In genomic region chr4:173277340-173277739, GRCh38 we compare ENCODE assay signal across 35 cellular contexts.
"Had no signal": no experiment of that assay in that cellular context is flagged by ENCODE, and none has a peak within 500 bp of the region (broad histone marks: within the 10 kb centered on the region; RNA-seq: fewer than 3 reads in every experiment).

No MANE protein-coding gene starts in this region.

- FAIRE-seq: astrocyte, TTC549 had no signal

- H3K27ac ChIP-seq: adrenal gland, body of pancreas, brain microvascular endothelial cell, breast epithelium, cardiac muscle cell, colonic mucosa, VCaP had no signal

- H3K4me1 ChIP-seq: adrenal gland, body of pancreas, breast epithelium, colonic mucosa had no signal

- H3K4me3 ChIP-seq: adrenal gland, body of pancreas, breast epithelium, cardiac muscle cell, colonic mucosa had no signal

- H3K27me3 ChIP-seq: adrenal gland, body of pancreas, brain microvascular endothelial cell, breast epithelium, cardiac muscle cell, colonic mucosa had no signal

- DNase-seq: activated B cell treated with CpG ODN at 0.5 μM for 24 hours; activated CD4-positive, alpha-beta memory T cell treated with anti-CD3 and anti-CD28 coated beads for 36 hours; activated CD4-positive, alpha-beta T cell treated with anti-CD3 and anti-CD28 coated beads for 4 hours; activated CD4-positive, alpha-beta T cell treated with anti-CD3 and anti-CD28 coated beads, Interleukin-2, amount 10 ng/mL, durations not matched to agents 24 days and 14 days; activated CD4-positive, alpha-beta T cell treated with anti-CD3 and anti-CD28 coated beads, Interleukin-2, amount 50 U/mL, for 1 hour; activated CD4-positive, alpha-beta T cell treated with anti-CD3 and anti-CD28 coated beads, Interleukin-2, amount 50 U/mL, for 4 hours; activated CD4-positive, CD25-positive, alpha-beta regulatory T cell treated with anti-CD3 and anti-CD28 coated beads, Interleukin-2, amount 50 U/mL, for 72 hours; activated CD8-positive, alpha-beta memory T cell treated with anti-CD3 and anti-CD28 coated beads, Interleukin-2, amount 50 U/mL, for 4 hours; activated CD8-positive, alpha-beta T cell treated with anti-CD3 and anti-CD28 coated beads for 36 hours; activated effector memory CD4-positive, alpha-beta T cell treated with anti-CD3 and anti-CD28 coated beads, Interleukin-2, amount 50 U/mL, for 16 hours; activated gamma-delta T cell treated with Interleukin-2 at 50 U/mL for 16 hours; activated naive CD4-positive, alpha-beta T cell; activated naive CD4-positive, alpha-beta T cell treated with anti-CD3 and anti-CD28 coated beads for 36 hours; activated naive CD4-positive, alpha-beta T cell treated with anti-CD3 and anti-CD28 coated beads, Interleukin-2, amount 50 U/mL, for 16 hours; activated naive CD8-positive, alpha-beta T cell treated with anti-CD3 and anti-CD28 coated beads for 36 hours; activated T-cell treated with anti-CD3 and anti-CD28 coated beads for 4 hours; activated T-cell treated with anti-CD3 and anti-CD28 coated beads, Interleukin-2, amount 50 U/mL, for 1 hour; activated T-cell treated with anti-CD3 and anti-CD28 coated beads, Interleukin-2, amount 50 U/mL, for 4 hours; activated T-cell treated with anti-CD3 and anti-CD28 coated beads, Interleukin-2, amount 50 U/mL, for 72 hours; adrenal gland; amniotic stem cell; aorta; body of pancreas; brain microvascular endothelial cell; cerebellar nuclear complex; colonic mucosa; T-helper 2 cell; T-helper 9 cell had no signal

- ATAC-seq: activated CD8-positive, alpha-beta T cell treated with anti-CD3 and anti-CD28 coated beads for 36 hours; activated naive CD4-positive, alpha-beta T cell treated with anti-CD3 and anti-CD28 coated beads, Interleukin-2, amount 50 U/mL, for 72 hours; activated T-cell treated with anti-CD3 and anti-CD28 coated beads, Interleukin-2, amount 50 U/mL, for 4 hours; activated T-cell treated with anti-CD3 and anti-CD28 coated beads, Interleukin-2, amount 50 U/mL, for 72 hours; activated T-helper 17 cell treated with anti-CD3 and anti-CD28 coated beads, Interleukin-2, amount 50 U/mL, for 72 hours; body of pancreas had no signal

- H3K9me3 ChIP-seq: adrenal gland, body of pancreas, colonic mucosa had no signal

- H3K36me3 ChIP-seq: adrenal gland, brain microvascular endothelial cell, breast epithelium, cardiac muscle cell, colonic mucosa had no signal
